24 cellular contexts compared by ENCODE assay signal in the genomic region with DNA sequence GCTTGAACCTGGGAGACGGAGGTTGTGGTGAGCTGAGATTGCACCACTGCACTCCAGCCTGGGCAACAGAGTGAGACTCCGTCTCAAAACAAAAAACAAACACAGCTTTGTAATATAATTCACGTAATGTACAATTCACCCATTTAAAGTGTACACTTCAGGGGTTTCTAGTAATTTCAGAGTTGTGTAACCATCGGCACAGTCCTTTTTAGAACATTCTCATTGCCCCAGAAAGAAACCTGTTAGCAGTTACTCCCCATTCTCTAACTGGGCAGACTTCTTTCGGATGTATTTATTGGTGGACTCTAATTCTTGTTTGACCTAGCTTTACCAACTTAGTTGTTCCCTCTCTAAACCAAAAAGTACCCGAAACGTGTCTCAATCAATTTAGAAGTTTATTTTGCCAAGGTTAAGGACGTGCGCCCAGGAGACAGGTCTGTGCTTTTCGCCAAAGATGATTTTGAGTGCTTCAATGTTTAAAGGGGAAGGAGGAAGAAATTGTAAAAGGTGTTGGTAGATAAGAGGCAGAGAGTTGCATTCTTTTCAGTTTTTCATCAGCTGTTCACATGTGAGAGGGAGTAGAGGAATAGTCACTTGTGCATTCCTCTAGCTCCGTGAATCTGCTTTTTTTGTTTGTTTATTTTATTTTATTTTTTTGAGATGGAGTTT.
DNase-seq lines count a peak whose midpoint lies in the region; ATAC-seq and TF ChIP-seq lines count a peak whose summit lies in the region.
"Had no signal": no experiment of that assay in that cellular context is flagged by ENCODE, and none has a peak within 500 bp of the region (broad histone marks: within the 10 kb centered on the region; RNA-seq: fewer than 3 reads in every experiment).

No MANE protein-coding gene starts in this region.

- ATAC-seq in left lobe of liver, result peak; percentile 21
- peak; percentile 79 to 84 for ATAC-seq in lower lobe of right lung
- peak; percentile 64 for ATAC-seq in upper lobe of right lung
- no peak for ATAC-seq in GM21825 (IDR thresholded peaks at IDR 0.05; ENCODE audit: unreplicated experiment)
- ATAC-seq: A549, GM12878, GM23338, HCT116 had no signal

- TF ChIP-seq CTCF in HFFc6 (IDR thresholded peaks at IDR 0.05), result no peak
- TF ChIP-seq CTCF in lower lobe of right lung (IDR thresholded peaks at IDR 0.05), result no peak
- no peak for TF ChIP-seq CTCF in upper lobe of right lung (IDR thresholded peaks at IDR 0.05)

- intact Hi-C loops in lower lobe of right lung (cut with DNase I), result no loop called here
- intact Hi-C loops in upper lobe of right lung (cut with DNase I), result no loop called here

- H3K4me3 ChIP-seq in lower lobe of right lung (no peak overlapping the region), upper lobe of right lung (no peak overlapping the region)
- H3K4me3 ChIP-seq: A549; BLaER1 treated with 17β-estradiol and CSF1 and Interleukin-3, amounts not matched to agents 10 nM and 100 nM; GM12878; GM23338 had no signal

- no peaks in the 10 kb centered on the region for H3K36me3 ChIP-seq in lower lobe of right lung
- no peaks in the 10 kb centered on the region for H3K36me3 ChIP-seq in upper lobe of right lung
- H3K36me3 ChIP-seq: BE2C had no signal

- peaks cover 41% of the 10 kb centered on the region for H3K4me1 Mint-ChIP-seq in HFFc6 (ENCODE audit: low read depth)

- H3K36me3 Mint-ChIP-seq in HFFc6 (ENCODE audit: low read depth), result peaks cover 55% of the 10 kb centered on the region

- H3K9me3 Mint-ChIP-seq in HFFc6, result no peaks in the 10 kb centered on the region
- H3K9me3 Mint-ChIP-seq: CD4-positive, alpha-beta T cell had no signal

- H3K4me1 ChIP-seq in lower lobe of right lung (no peaks in the 10 kb centered on the region), upper lobe of right lung (no peaks in the 10 kb centered on the region)
- H3K4me1 ChIP-seq: BE2C had no signal

- peaks cover 4% of the 10 kb centered on the region for H3K27me3 Mint-ChIP-seq in HFFc6 (ENCODE audit: insufficient read depth)
- H3K27me3 Mint-ChIP-seq: CD4-positive, alpha-beta T cell had no signal

- H3K9me3 ChIP-seq in lower lobe of right lung (no peaks in the 10 kb centered on the region), upper lobe of right lung (no peaks in the 10 kb centered on the region)
- H3K9me3 ChIP-seq: A549, BE2C had no signal

- H3K4me3 Mint-ChIP-seq in HFFc6, result no peak overlapping the region
- H3K4me3 Mint-ChIP-seq: CD14-positive monocyte; CD4-positive, alpha-beta T cell; GM23338; H9 had no signal

- H3K27me3 ChIP-seq in lower lobe of right lung (ENCODE audit: low read depth) (no peaks in the 10 kb centered on the region), upper lobe of right lung (no peaks in the 10 kb centered on the region)
- H3K27me3 ChIP-seq: BE2C; BLaER1 treated with 17β-estradiol and CSF1 and Interleukin-3, amounts not matched to agents 10 nM and 100 nM had no signal

- peak overlapping the region; percentile 0; the same call in 1 of the 2 replicates for H3K27ac Mint-ChIP-seq in HFFc6
- H3K27ac Mint-ChIP-seq: CD4-positive, alpha-beta T cell; GM23338; H9 had no signal

- H3K27ac ChIP-seq in lower lobe of right lung, result no peak overlapping the region
- no peak overlapping the region for H3K27ac ChIP-seq in upper lobe of right lung
- H3K27ac ChIP-seq: A549; BLaER1 treated with 17β-estradiol and CSF1 and Interleukin-3, amounts not matched to agents 10 nM and 100 nM had no signal

- DNase-seq in HFFc6, result no peak
- no peak for DNase-seq in left lobe of liver (ENCODE audit: low spot score)
- no peak for DNase-seq in lower lobe of right lung
- no peak for DNase-seq in upper lobe of right lung
- no peak for DNase-seq in NCI-H128 (lab: John Stamatoyannopoulos, UW; ENCODE audit: unreplicated experiment)
- DNase-seq in hypothalamus (lab: John Stamatoyannopoulos, UW), result no peak
- DNase-seq: 8988T; ACHN; AML-193; BE2C; CD4-positive, alpha-beta T cell; COR-L47; DMS153; DMS79; EL; GDM1; H9 had no signal
